ENCODE assay signal across 8 cellular contexts in the genomic region with DNA sequence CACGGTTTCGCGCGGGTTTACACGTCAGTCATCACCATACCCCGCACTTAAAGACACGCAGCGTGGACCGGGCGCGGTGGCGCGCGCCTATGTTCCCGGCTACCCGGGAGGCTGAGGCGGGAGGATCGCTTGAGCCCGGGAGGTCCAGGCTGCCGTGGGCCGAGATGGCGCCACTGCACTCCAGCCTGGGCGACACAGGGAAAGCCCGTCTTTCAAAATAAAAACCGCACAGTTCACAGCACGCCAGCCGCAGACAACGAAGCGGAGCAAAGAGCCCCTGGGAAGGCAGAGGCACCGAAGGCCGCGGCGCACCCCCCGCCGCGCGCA. TPM values are rescaled to one million over a fixed set of nuclear protein-coding genes. Genes with fewer than 3 reads are reported as not detected.
A peak's percentile ranks its signal among the peaks of the same experiment; 100 is the strongest.
DNase-seq lines count a peak whose midpoint lies in the region; ATAC-seq, FAIRE-seq and TF ChIP-seq lines count a peak whose summit lies in the region.

No MANE protein-coding gene starts in this region.

- TF ChIP-seq CTCF in kidney (IDR thresholded peaks at IDR 0.05; ENCODE audit: borderline replicate concordance, extremely low read depth, insufficient read depth), result no peak

- H3K9me3 ChIP-seq in kidney (ENCODE audit: control insufficient read depth in 1 of 2, low read length in 2 of 2), result no peaks in the 10 kb centered on the region

- peak overlapping the region; percentile 72 to 90 for H3K4me3 ChIP-seq in kidney (ENCODE audit: low read length in 2 of 2)

- peaks cover 16% of the 10 kb centered on the region for H3K36me3 Mint-ChIP-seq in activated naive CD8-positive, alpha-beta T cell treated with anti-CD3 and anti-CD28 coated beads, Interleukin-2, amount 10 ng/mL, durations not matched to agents 7 days and 5 days

- POLR2A ChIA-PET in activated naive CD8-positive, alpha-beta T cell treated with anti-CD3 and anti-CD28 coated beads, Interleukin-2, amount 10 ng/mL, durations not matched to agents 7 days and 5 days (lab: Charles Lee), result interaction anchor here (0.6 to 4.5 kb wide), 19 partner anchors 8 to 1126 kb away, joined by 3 to 62 read pairs (median 5); partner anchors contain the start of genes ATG4B, D2HGDH, DUSP28 and ING5

- no peak for FAIRE-seq in kidney (lab: Jason Lieb, UNC)
- FAIRE-seq in RCC 7860 (lab: Jason Lieb, UNC), result no peak

- no peak overlapping the region for H3K27ac ChIP-seq in kidney (ENCODE audit: low read depth in 2 of 2, low read length in 2 of 2)
- peak overlapping the region; percentile 63 for H3K27ac ChIP-seq in substantia nigra (ENCODE audit: low read depth, low read length, poor library complexity, severe bottlenecking)

- intact Hi-C loops in kidney (cut with DNase I), result no loop called here

- no peak for DNase-seq in activated naive CD8-positive, alpha-beta T cell treated with anti-CD3 and anti-CD28 coated beads, Interleukin-2, amount 10 ng/mL, durations not matched to agents 7 days and 5 days
- DNase-seq in kidney (no peak), substantia nigra (lab: John Stamatoyannopoulos, UW) (no peak), NCI-H187 treated with DMSO at 0.1 percent for 48 hours (lab: John Stamatoyannopoulos, UW) (no peak), RCC 7860 (ENCODE audit: low spot score) (no peak)
- DNase-seq in stimulated activated CD4-positive, alpha-beta T cell treated with anti-CD3 and anti-CD28 coated beads, Interleukin-4, amount 100 ng/mL, for 1 hour, result no peak

- ATAC-seq in GM19372 (IDR thresholded peaks at IDR 0.05; ENCODE audit: low read depth, unreplicated experiment) (peak; percentile 4), HG03135 (IDR thresholded peaks at IDR 0.05; ENCODE audit: unreplicated experiment) (peak; percentile 18)
- peak; percentile 3 for ATAC-seq in activated naive CD8-positive, alpha-beta T cell treated with anti-CD3 and anti-CD28 coated beads, Interleukin-2, amount 10 ng/mL, durations not matched to agents 7 days and 5 days (ENCODE audit: low read depth)

- H3K9me3 Mint-ChIP-seq in activated naive CD8-positive, alpha-beta T cell treated with anti-CD3 and anti-CD28 coated beads, Interleukin-2, amount 10 ng/mL, durations not matched to agents 7 days and 5 days, result no peaks in the 10 kb centered on the region

- H3K9ac ChIP-seq in kidney (ENCODE audit: low read length in 2 of 2), result peak overlapping the region; percentile 52 to 69

- peak overlapping the region; percentile 83 for H3K27ac Mint-ChIP-seq in activated naive CD8-positive, alpha-beta T cell treated with anti-CD3 and anti-CD28 coated beads, Interleukin-2, amount 10 ng/mL, durations not matched to agents 7 days and 5 days

- H3K36me3 ChIP-seq in kidney (ENCODE audit: control insufficient read depth in 1 of 2, insufficient read depth in 2 of 2, low read length in 2 of 2), result peaks cover 5 to 7% of the 10 kb centered on the region in 2 donors

- peak overlapping the region; percentile 89 for H3K4me3 Mint-ChIP-seq in activated naive CD8-positive, alpha-beta T cell treated with anti-CD3 and anti-CD28 coated beads, Interleukin-2, amount 10 ng/mL, durations not matched to agents 7 days and 5 days

- peaks cover 22% of the 10 kb centered on the region for H3K4me1 Mint-ChIP-seq in activated naive CD8-positive, alpha-beta T cell treated with anti-CD3 and anti-CD28 coated beads, Interleukin-2, amount 10 ng/mL, durations not matched to agents 7 days and 5 days

- H3K27me3 Mint-ChIP-seq in activated naive CD8-positive, alpha-beta T cell treated with anti-CD3 and anti-CD28 coated beads, Interleukin-2, amount 10 ng/mL, durations not matched to agents 7 days and 5 days, result no peaks in the 10 kb centered on the region

- peaks cover 7 to 12% of the 10 kb centered on the region in 2 donors for H3K4me1 ChIP-seq in kidney (ENCODE audit: control insufficient read depth in 1 of 2, insufficient read depth in 1 of 2, low read depth in 1 of 2, low read length in 2 of 2)

RNA-seq across cellular contexts. Expression of gene DTYMK, which starts 0.3 kb away (rescaled TPM):
- total RNA-seq in activated naive CD8-positive, alpha-beta T cell treated with anti-CD3 and anti-CD28 coated beads, Interleukin-2, amount 10 ng/mL, durations not matched to agents 7 days and 5 days, result 10 to 100 TPM; 56.5 to 67.9 TPM
- 19.0 TPM for total RNA-seq in kidney
- 27.1 TPM for polyA plus RNA-seq in kidney (ENCODE audit: insufficient read depth, low read depth, low replicate concordance)

RNA-seq across cellular contexts. Expression of gene ING5, which starts 15.6 kb away (rescaled TPM):
- total RNA-seq in activated naive CD8-positive, alpha-beta T cell treated with anti-CD3 and anti-CD28 coated beads, Interleukin-2, amount 10 ng/mL, durations not matched to agents 7 days and 5 days, result 10 to 100 TPM; 52.1 to 54.3 TPM
- total RNA-seq in kidney, result 27.3 TPM
- polyA plus RNA-seq in kidney (ENCODE audit: insufficient read depth, low read depth, low replicate concordance), result 37.7 TPM

RNA-seq across cellular contexts. Expression of gene D2HGDH, which starts 48.1 kb away (rescaled TPM):
- total RNA-seq in activated naive CD8-positive, alpha-beta T cell treated with anti-CD3 and anti-CD28 coated beads, Interleukin-2, amount 10 ng/mL, durations not matched to agents 7 days and 5 days, result 10 to 100 TPM; 44.2 to 46.2 TPM
- 37.0 TPM for total RNA-seq in kidney
- polyA plus RNA-seq in kidney (ENCODE audit: insufficient read depth, low read depth, low replicate concordance), result 49.3 TPM

RNA-seq across cellular contexts. Expression of gene ATG4B, which starts 48.8 kb away (rescaled TPM):
- 100 to 1,000 TPM in 1 of 2 experiments, 10 to 100 TPM in 1; 91.1 to 101 TPM for total RNA-seq in activated naive CD8-positive, alpha-beta T cell treated with anti-CD3 and anti-CD28 coated beads, Interleukin-2, amount 10 ng/mL, durations not matched to agents 7 days and 5 days
- total RNA-seq in kidney, result 81.0 TPM
- polyA plus RNA-seq in kidney (ENCODE audit: insufficient read depth, low read depth, low replicate concordance), result 56.6 TPM

RNA-seq across cellular contexts. Expression of gene THAP4, which starts 49.3 kb away (rescaled TPM):
- total RNA-seq in activated naive CD8-positive, alpha-beta T cell treated with anti-CD3 and anti-CD28 coated beads, Interleukin-2, amount 10 ng/mL, durations not matched to agents 7 days and 5 days, result 10 to 100 TPM; 35.0 to 35.5 TPM
- total RNA-seq in kidney, result 68.0 TPM
- polyA plus RNA-seq in kidney (ENCODE audit: insufficient read depth, low read depth, low replicate concordance), result 184 TPM
